9 cellular contexts compared by ENCODE assay signal in the genomic region with DNA sequence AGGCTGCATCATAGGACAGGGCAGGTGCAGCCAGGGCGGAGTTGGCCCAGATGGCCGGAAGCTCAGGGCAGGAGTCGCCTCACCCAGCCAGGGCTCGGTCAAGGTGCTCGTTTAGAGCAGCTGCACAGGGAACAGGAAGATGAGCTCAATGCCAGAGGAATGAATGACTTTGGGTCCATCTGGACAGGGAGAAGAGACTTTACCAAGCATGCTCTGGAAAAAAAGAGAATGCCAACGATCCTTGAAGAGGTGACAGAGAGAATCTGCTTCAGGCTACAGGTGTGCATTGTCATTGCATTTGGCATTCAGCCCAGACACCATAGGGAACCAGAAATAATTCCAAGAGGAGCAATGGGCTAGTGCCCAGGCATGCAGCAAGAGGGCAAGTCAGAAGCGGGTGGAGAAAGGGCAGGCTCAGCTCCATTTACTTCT. TPM values are rescaled to one million over a fixed set of nuclear protein-coding genes. Genes with fewer than 3 reads are reported as not detected.
DNase-seq lines count a peak whose midpoint lies in the region; ATAC-seq and TF ChIP-seq lines count a peak whose summit lies in the region.
"Had no signal": no experiment of that assay in that cellular context is flagged by ENCODE, and none has a peak within 500 bp of the region (broad histone marks: within the 10 kb centered on the region; RNA-seq: fewer than 3 reads in every experiment).

No MANE protein-coding gene starts in this region.

- no peak for ATAC-seq in activated CD8-positive, alpha-beta memory T cell treated with anti-CD3 and anti-CD28 coated beads, Interleukin-2, amount 10 ng/mL, durations not matched to agents 7 days and 5 days

- peaks cover 43% of the 10 kb centered on the region for H3K27me3 Mint-ChIP-seq in activated CD8-positive, alpha-beta memory T cell treated with anti-CD3 and anti-CD28 coated beads, Interleukin-2, amount 10 ng/mL, durations not matched to agents 7 days and 5 days

- no peaks in the 10 kb centered on the region for H3K36me3 Mint-ChIP-seq in activated CD8-positive, alpha-beta memory T cell treated with anti-CD3 and anti-CD28 coated beads, Interleukin-2, amount 10 ng/mL, durations not matched to agents 7 days and 5 days

- no peaks in the 10 kb centered on the region for H3K9me3 Mint-ChIP-seq in activated CD8-positive, alpha-beta memory T cell treated with anti-CD3 and anti-CD28 coated beads, Interleukin-2, amount 10 ng/mL, durations not matched to agents 7 days and 5 days (ENCODE audit: low read depth)
- H3K9me3 Mint-ChIP-seq: nephron had no signal

- intact Hi-C loops in stomach (cut with DNase I; ENCODE audit: low total_unique reads): no loop called here

- H3K4me1 Mint-ChIP-seq in activated CD8-positive, alpha-beta memory T cell treated with anti-CD3 and anti-CD28 coated beads, Interleukin-2, amount 10 ng/mL, durations not matched to agents 7 days and 5 days: no peaks in the 10 kb centered on the region

- peaks cover 0 to 16% (median 9%) of the 10 kb centered on the region in 4 donors for H3K4me1 ChIP-seq in stomach
- H3K4me1 ChIP-seq in suprapubic skin: peaks cover 19% of the 10 kb centered on the region

- no peak for TF ChIP-seq CTCF in stomach (IDR thresholded peaks at IDR 0.05)
- TF ChIP-seq CTCF in suprapubic skin (IDR thresholded peaks at IDR 0.05): no peak

- CTCF ChIA-PET in activated CD8-positive, alpha-beta memory T cell treated with anti-CD3 and anti-CD28 coated beads, Interleukin-2, amount 10 ng/mL, durations not matched to agents 7 days and 5 days (lab: Charles Lee): interaction anchor here (0.7 kb wide), 1 partner anchor 74 kb away, joined by 4 read pairs; no protein-coding TSS in a partner anchor

- no peak overlapping the region for H3K27ac Mint-ChIP-seq in activated CD8-positive, alpha-beta memory T cell treated with anti-CD3 and anti-CD28 coated beads, Interleukin-2, amount 10 ng/mL, durations not matched to agents 7 days and 5 days
- H3K27ac Mint-ChIP-seq: nephron had no signal

- peak overlapping the region in 2 of 5 donors; percentile 13 to 46 for H3K27ac ChIP-seq in stomach
- H3K27ac ChIP-seq in suprapubic skin: no peak overlapping the region

- no peak overlapping the region for H3K4me3 Mint-ChIP-seq in activated CD8-positive, alpha-beta memory T cell treated with anti-CD3 and anti-CD28 coated beads, Interleukin-2, amount 10 ng/mL, durations not matched to agents 7 days and 5 days
- H3K4me3 Mint-ChIP-seq: nephron had no signal

- WGBS in stomach, 5 donors: 17 to 28% (median 23%) methylated on average over 7 of the region's 7 CpGs
- 22% methylated on average over 7 of the region's 7 CpGs for WGBS in suprapubic skin

- no peak overlapping the region for H3K4me3 ChIP-seq in stomach
- H3K4me3 ChIP-seq in suprapubic skin: no peak overlapping the region

- DNase-seq in NCI-H1092 (lab: John Stamatoyannopoulos, UW): peak; percentile 81
- DNase-seq in NCI-H510A treated with DMSO at 0.1 percent for 48 hours (lab: John Stamatoyannopoulos, UW): peak; percentile 89
- peak; percentile 16 to 17 for DNase-seq in dermis microvascular lymphatic vessel endothelial cell (ENCODE audit: low read depth in 2 of 2)
- peak; percentile 74 for DNase-seq in stomach
- DNase-seq in activated CD8-positive, alpha-beta memory T cell treated with anti-CD3 and anti-CD28 coated beads, Interleukin-2, amount 10 ng/mL, durations not matched to agents 7 days and 5 days: no peak
- no peak for DNase-seq in suprapubic skin (ENCODE audit: low spot score in 2 of 2)
- no peak for DNase-seq in NK-92 (lab: John Stamatoyannopoulos, UW; ENCODE audit: unreplicated experiment)

- H3K9me3 ChIP-seq in stomach (no peaks in the 10 kb centered on the region), suprapubic skin (no peaks in the 10 kb centered on the region)

- TF ChIP-seq POLR2A in stomach (IDR thresholded peaks at IDR 0.05) (no peak), suprapubic skin (IDR thresholded peaks at IDR 0.05) (no peak)

- TF ChIP-seq EP300 in stomach (IDR thresholded peaks at IDR 0.05) (no peak), suprapubic skin (IDR thresholded peaks at IDR 0.05) (no peak)

- H3K36me3 ChIP-seq in stomach (no peaks in the 10 kb centered on the region), suprapubic skin (no peaks in the 10 kb centered on the region)

- H3K27me3 ChIP-seq in stomach (peaks cover 0 to 5% (median 0%) of the 10 kb centered on the region in 3 donors), suprapubic skin (no peaks in the 10 kb centered on the region)

RNA-seq across cellular contexts. Expression of a gene that starts 6.7 kb away (rescaled TPM):
- 1.3 and 1.4 TPM in 2 replicates for total RNA-seq in dermis microvascular lymphatic vessel endothelial cell
- 10 to 100 TPM in 4 of 5 donors, 1 to 10 TPM in 1; 7.2 to 22.8 (median 17.4) TPM for total RNA-seq in stomach
- 1 to 10 TPM in 2 of 3 donors, under 1 TPM in 1; 0.31 to 9.3 (median 2.4) TPM for polyA plus RNA-seq in stomach
- not detected for total RNA-seq in activated CD8-positive, alpha-beta memory T cell treated with anti-CD3 and anti-CD28 coated beads, Interleukin-2, amount 10 ng/mL, durations not matched to agents 7 days and 5 days
- total RNA-seq in suprapubic skin: 1 to 10 TPM; 5.4 to 8.0 (median 5.9) TPM

RNA-seq across cellular contexts. Expression of a gene that starts 7.3 kb away (rescaled TPM):
- not detected in 2 replicates for total RNA-seq in dermis microvascular lymphatic vessel endothelial cell
- total RNA-seq in stomach: 1 to 10 TPM in 2 of 5 donors, under 1 TPM in 2, not detected in 1; 0.29 to 3.7 (median 1.5) TPM
- polyA plus RNA-seq in stomach: 1 to 10 TPM in 1 of 3 donors, under 1 TPM in 2; 0.37 to 1.1 (median 0.92) TPM
- total RNA-seq in activated CD8-positive, alpha-beta memory T cell treated with anti-CD3 and anti-CD28 coated beads, Interleukin-2, amount 10 ng/mL, durations not matched to agents 7 days and 5 days: not detected
- total RNA-seq in suprapubic skin: 10 to 100 TPM in 2 of 4 donors, 1 to 10 TPM in 2; 6.8 to 21.4 (median 9.5) TPM
- total RNA-seq: frontal cortex had no signal

RNA-seq across cellular contexts. Expression of a gene that starts 59.5 kb away (rescaled TPM):
- total RNA-seq in dermis microvascular lymphatic vessel endothelial cell (under 0.01 TPM in 1 of 2 replicates, not detected in the other), stomach (not detected), suprapubic skin (under 1 TPM in 3 of 4 donors, not detected in 1; 0.10 to 0.48 (median 0.13) TPM)
- polyA plus RNA-seq in stomach: not detected
- not detected for total RNA-seq in activated CD8-positive, alpha-beta memory T cell treated with anti-CD3 and anti-CD28 coated beads, Interleukin-2, amount 10 ng/mL, durations not matched to agents 7 days and 5 days
- total RNA-seq: frontal cortex had no signal

Comparison
In these comparisons a context has a peak if more than half of its experiments do, and no peak if none do; other contexts are left out.
1. DNase-seq: peak in NCI-H1092 (single experiment), NCI-H510A treated with DMSO at 0.1 percent for 48 hours (single experiment), dermis microvascular lymphatic vessel endothelial cell (2 of 2) and stomach (single experiment); none in activated CD8-positive, alpha-beta memory T cell treated with anti-CD3 and anti-CD28 coated beads, Interleukin-2, amount 10 ng/mL, durations not matched to agents 7 days and 5 days (single experiment), suprapubic skin (0 of 2) and NK-92 (single experiment).